1 cellular context compared by ENCODE assay signal in the genomic region with DNA sequence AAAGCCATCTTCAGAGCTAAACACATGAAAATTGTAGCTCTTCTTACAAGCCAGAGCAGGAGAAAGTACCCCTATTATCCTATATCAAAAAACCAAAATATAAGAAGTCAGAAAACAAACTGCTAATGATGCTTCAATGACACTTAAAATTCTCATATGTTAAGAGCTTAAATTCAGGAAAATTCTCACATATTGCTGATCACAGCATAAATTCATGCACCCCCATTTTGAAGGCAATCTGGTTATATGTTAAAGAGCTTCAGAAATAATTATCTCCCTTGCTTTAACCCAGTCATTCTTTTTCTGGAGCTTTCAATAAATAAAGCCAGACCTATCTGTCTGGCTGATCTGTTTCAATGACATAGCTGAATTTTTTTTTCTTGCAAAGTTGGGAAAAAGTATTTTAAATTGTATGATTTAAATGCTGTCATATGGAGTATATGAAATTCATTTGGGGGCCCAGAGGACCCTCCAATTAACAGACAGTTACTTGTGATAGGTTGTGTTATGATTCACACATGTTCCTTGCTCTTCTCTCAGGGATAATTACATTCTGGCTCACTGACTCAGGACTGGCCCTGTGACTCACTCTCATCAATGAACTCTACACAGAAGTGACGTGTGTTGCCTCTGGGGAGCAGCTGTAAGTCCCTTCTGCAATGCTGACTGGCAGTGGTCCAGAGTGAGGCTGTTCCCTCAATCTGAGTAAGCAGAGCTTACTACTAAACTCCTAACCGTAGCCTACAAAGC.
TF ChIP-seq lines count a peak whose summit lies in the region.

No MANE protein-coding gene starts in this region.

TF ChIP-seq in GM12878, 131 proteins besides CTCF, POLR2A, EP300 and RAD21 (continued from another document and continues in another):
- TF ChIP-seq ZZZ3 (IDR thresholded peaks at IDR 0.05; ENCODE audit: control insufficient read depth, insufficient read length, low read depth) (no peak), IRF4 (IDR thresholded peaks at IDR 0.05; ENCODE audit: low read depth, low read length) (peak; percentile 45; the same call in 1 of the 2 replicates), JUND (IDR thresholded peaks at IDR 0.05; ENCODE audit: low read depth, low read length) (peak; percentile 71; the same call in 1 of the 2 replicates), BHLHE40 (IDR thresholded peaks at IDR 0.05; ENCODE audit: borderline replicate concordance in 1 of 2, low read depth in 2 of 2, low read length in 1 of 2) (peak in 1 of 2 experiments; percentile 45; a peak in 1 of 4 replicates), FOS (IDR thresholded peaks at IDR 0.05; ENCODE audit: borderline replicate concordance, extremely low read depth, insufficient read length) (no peak), TCF7 (IDR thresholded peaks at IDR 0.05; ENCODE audit: borderline replicate concordance) (no peak), EED (IDR thresholded peaks at IDR 0.05; ENCODE audit: low read depth) (peak; percentile 58), RFX5 (IDR thresholded peaks at IDR 0.05; ENCODE audit: low read depth, low read length) (no peak), CREM (IDR thresholded peaks at IDR 0.05; ENCODE audit: low read depth) (peak; percentile 86), CUX1 (IDR thresholded peaks at IDR 0.05; ENCODE audit: insufficient replicate concordance, low read depth, low read length) (peak; percentile 87), FOXK2 (IDR thresholded peaks at IDR 0.05) (no peak), KAT2A (conservative IDR thresholded peaks at IDR 0.05; ENCODE audit: control insufficient read depth, low read depth, low read length) (no peak), MYB (IDR thresholded peaks at IDR 0.05; ENCODE audit: borderline replicate concordance, low read depth, low read length) (no peak), ATF7 (IDR thresholded peaks at IDR 0.05; ENCODE audit: low read depth) (peak; percentile 89), ZNF217 (IDR thresholded peaks at IDR 0.05) (0 out of 2 replicates have a peak, but pooled peaks have one; percentile 17), SMARCA5 (IDR thresholded peaks at IDR 0.05) (no peak), MAX (IDR thresholded peaks at IDR 0.05; ENCODE audit: low read depth, low read length) (no peak), BACH1 (IDR thresholded peaks at IDR 0.05; ENCODE audit: borderline replicate concordance) (peak; percentile 82; the same call in 1 of the 2 replicates), BMI1 (IDR thresholded peaks at IDR 0.05; ENCODE audit: borderline replicate concordance) (no peak), CHD2 (IDR thresholded peaks at IDR 0.05; ENCODE audit: borderline replicate concordance, low read depth, low read length) (0 out of 2 replicates have a peak, but pooled peaks have one; percentile 41), NR2F1 (conservative IDR thresholded peaks at IDR 0.05) (peak; percentile 63), NR2C1 (IDR thresholded peaks at IDR 0.05) (no peak), GATAD2B (conservative IDR thresholded peaks at IDR 0.05; ENCODE audit: low read depth) (peak; percentile 85), ZNF24 (IDR thresholded peaks at IDR 0.05) (no peak), SMAD5 (IDR thresholded peaks at IDR 0.05; ENCODE audit: low read depth) (no peak)
- TF ChIP-seq, protein P1, sequence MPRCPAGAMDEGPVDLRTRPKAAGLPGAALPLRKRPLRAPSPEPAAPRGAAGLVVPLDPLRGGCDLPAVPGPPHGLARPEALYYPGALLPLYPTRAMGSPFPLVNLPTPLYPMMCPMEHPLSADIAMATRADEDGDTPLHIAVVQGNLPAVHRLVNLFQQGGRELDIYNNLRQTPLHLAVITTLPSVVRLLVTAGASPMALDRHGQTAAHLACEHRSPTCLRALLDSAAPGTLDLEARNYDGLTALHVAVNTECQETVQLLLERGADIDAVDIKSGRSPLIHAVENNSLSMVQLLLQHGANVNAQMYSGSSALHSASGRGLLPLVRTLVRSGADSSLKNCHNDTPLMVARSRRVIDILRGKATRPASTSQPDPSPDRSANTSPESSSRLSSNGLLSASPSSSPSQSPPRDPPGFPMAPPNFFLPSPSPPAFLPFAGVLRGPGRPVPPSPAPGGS (IDR thresholded peaks at IDR 0.05; ENCODE audit: borderline replicate concordance, insufficient read depth, low read depth, low read length, poor library complexity, severe bottlenecking) = peak; percentile 76
- TF ChIP-seq, protein P2, sequence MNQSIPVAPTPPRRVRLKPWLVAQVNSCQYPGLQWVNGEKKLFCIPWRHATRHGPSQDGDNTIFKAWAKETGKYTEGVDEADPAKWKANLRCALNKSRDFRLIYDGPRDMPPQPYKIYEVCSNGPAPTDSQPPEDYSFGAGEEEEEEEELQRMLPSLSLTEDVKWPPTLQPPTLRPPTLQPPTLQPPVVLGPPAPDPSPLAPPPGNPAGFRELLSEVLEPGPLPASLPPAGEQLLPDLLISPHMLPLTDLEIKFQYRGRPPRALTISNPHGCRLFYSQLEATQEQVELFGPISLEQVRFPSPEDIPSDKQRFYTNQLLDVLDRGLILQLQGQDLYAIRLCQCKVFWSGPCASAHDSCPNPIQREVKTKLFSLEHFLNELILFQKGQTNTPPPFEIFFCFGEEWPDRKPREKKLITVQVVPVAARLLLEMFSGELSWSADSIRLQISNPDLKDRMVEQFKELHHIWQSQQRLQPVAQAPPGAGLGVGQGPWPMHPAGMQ (IDR thresholded peaks at IDR 0.05; ENCODE audit: borderline replicate concordance) = no peak
- TF ChIP-seq, protein P3, sequence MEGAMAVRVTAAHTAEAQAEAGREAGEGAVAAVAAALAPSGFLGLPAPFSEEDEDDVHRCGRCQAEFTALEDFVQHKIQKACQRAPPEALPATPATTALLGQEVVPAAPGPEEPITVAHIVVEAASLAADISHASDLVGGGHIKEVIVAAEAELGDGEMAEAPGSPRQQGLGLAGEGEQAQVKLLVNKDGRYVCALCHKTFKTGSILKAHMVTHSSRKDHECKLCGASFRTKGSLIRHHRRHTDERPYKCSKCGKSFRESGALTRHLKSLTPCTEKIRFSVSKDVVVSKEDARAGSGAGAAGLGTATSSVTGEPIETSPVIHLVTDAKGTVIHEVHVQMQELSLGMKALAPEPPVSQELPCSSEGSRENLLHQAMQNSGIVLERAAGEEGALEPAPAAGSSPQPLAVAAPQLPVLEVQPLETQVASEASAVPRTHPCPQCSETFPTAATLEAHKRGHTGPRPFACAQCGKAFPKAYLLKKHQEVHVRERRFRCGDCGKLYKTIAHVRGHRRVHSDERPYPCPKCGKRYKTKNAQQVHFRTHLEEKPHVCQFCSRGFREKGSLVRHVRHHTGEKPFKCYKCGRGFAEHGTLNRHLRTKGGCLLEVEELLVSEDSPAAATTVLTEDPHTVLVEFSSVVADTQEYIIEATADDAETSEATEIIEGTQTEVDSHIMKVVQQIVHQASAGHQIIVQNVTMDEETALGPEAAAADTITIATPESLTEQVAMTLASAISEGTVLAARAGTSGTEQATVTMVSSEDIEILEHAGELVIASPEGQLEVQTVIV (IDR thresholded peaks at IDR 0.05; ENCODE audit: borderline replicate concordance, partially characterized antibody) = no peak
- TF ChIP-seq, protein P4, sequence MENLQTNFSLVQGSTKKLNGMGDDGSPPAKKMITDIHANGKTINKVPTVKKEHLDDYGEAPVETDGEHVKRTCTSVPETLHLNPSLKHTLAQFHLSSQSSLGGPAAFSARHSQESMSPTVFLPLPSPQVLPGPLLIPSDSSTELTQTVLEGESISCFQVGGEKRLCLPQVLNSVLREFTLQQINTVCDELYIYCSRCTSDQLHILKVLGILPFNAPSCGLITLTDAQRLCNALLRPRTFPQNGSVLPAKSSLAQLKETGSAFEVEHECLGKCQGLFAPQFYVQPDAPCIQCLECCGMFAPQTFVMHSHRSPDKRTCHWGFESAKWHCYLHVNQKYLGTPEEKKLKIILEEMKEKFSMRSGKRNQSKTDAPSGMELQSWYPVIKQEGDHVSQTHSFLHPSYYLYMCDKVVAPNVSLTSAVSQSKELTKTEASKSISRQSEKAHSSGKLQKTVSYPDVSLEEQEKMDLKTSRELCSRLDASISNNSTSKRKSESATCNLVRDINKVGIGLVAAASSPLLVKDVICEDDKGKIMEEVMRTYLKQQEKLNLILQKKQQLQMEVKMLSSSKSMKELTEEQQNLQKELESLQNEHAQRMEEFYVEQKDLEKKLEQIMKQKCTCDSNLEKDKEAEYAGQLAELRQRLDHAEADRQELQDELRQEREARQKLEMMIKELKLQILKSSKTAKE (IDR thresholded peaks at IDR 0.05; ENCODE audit: low read depth, poor library complexity, severe bottlenecking) = no peak
- TF ChIP-seq, protein P5, sequence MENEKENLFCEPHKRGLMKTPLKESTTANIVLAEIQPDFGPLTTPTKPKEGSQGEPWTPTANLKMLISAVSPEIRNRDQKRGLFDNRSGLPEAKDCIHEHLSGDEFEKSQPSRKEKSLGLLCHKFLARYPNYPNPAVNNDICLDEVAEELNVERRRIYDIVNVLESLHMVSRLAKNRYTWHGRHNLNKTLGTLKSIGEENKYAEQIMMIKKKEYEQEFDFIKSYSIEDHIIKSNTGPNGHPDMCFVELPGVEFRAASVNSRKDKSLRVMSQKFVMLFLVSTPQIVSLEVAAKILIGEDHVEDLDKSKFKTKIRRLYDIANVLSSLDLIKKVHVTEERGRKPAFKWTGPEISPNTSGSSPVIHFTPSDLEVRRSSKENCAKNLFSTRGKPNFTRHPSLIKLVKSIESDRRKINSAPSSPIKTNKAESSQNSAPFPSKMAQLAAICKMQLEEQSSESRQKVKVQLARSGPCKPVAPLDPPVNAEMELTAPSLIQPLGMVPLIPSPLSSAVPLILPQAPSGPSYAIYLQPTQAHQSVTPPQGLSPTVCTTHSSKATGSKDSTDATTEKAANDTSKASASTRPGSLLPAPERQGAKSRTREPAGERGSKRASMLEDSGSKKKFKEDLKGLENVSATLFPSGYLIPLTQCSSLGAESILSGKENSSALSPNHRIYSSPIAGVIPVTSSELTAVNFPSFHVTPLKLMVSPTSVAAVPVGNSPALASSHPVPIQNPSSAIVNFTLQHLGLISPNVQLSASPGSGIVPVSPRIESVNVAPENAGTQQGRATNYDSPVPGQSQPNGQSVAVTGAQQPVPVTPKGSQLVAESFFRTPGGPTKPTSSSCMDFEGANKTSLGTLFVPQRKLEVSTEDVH (IDR thresholded peaks at IDR 0.05; ENCODE audit: low read depth, partially characterized antibody) = no peak
- TF ChIP-seq, protein P6, sequence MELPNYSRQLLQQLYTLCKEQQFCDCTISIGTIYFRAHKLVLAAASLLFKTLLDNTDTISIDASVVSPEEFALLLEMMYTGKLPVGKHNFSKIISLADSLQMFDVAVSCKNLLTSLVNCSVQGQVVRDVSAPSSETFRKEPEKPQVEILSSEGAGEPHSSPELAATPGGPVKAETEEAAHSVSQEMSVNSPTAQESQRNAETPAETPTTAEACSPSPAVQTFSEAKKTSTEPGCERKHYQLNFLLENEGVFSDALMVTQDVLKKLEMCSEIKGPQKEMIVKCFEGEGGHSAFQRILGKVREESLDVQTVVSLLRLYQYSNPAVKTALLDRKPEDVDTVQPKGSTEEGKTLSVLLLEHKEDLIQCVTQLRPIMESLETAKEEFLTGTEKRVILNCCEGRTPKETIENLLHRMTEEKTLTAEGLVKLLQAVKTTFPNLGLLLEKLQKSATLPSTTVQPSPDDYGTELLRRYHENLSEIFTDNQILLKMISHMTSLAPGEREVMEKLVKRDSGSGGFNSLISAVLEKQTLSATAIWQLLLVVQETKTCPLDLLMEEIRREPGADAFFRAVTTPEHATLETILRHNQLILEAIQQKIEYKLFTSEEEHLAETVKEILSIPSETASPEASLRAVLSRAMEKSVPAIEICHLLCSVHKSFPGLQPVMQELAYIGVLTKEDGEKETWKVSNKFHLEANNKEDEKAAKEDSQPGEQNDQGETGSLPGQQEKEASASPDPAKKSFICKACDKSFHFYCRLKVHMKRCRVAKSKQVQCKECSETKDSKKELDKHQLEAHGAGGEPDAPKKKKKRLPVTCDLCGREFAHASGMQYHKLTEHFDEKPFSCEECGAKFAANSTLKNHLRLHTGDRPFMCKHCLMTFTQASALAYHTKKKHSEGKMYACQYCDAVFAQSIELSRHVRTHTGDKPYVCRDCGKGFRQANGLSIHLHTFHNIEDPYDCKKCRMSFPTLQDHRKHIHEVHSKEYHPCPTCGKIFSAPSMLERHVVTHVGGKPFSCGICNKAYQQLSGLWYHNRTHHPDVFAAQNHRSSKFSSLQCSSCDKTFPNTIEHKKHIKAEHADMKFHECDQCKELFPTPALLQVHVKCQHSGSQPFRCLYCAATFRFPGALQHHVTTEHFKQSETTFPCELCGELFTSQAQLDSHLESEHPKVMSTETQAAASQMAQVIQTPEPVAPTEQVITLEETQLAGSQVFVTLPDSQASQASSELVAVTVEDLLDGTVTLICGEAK (IDR thresholded peaks at IDR 0.05; ENCODE audit: borderline replicate concordance) = no peak
